ENCODE assay signal across 18 cellular contexts in the genomic region with DNA sequence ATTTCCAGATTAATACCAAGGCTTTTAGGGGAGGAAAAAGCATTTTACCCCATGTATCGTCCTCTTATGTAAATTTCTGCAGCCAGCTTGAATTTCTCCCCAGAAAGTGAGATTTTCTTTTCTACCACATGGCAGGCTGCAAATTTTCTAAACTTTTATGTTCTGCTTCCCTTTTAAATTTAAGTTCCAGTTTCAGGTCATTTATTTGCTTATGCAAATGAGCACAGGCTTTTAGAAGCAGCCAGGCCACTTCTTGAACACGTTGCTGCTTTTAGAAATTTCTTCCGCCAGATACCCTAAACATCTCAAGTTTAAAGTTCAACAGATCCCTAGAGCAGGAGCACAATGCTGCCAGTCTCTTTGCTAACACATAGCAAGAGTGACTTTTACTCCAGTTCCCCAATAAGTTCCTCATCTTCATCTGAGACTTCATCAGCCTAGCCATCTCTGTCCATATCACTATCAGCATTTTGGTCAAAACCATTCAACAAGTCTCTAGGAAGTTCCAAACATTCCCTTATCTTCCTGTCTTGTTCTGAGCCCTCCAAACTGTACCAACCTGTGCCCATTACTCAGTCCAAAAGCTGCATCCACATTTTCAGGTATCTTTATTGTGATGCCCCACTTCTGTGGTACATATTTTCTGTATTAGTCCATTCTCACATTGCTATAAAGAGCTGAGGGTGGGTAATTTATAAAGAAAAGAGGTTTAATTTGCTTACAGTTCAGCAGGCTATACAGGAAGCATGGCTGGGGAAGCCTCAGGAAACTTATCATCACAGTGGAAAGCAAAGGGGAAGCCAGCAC. TPM values are rescaled to one million over a fixed set of nuclear protein-coding genes. Genes with fewer than 3 reads are reported as not detected.
A peak's percentile ranks its signal among the peaks of the same experiment; 100 is the strongest.
DNase-seq lines count a peak whose midpoint lies in the region; ATAC-seq and TF ChIP-seq lines count a peak whose summit lies in the region.
"Had no signal": no experiment of that assay in that cellular context is flagged by ENCODE, and none has a peak within 500 bp of the region (broad histone marks: within the 10 kb centered on the region; RNA-seq: fewer than 3 reads in every experiment).

No MANE protein-coding gene starts in this region.

- peaks cover 24% of the 10 kb centered on the region for H3K4me1 Mint-ChIP-seq in dendritic cell treated with granulocyte-macrophage colony-stimulating factor and Interleukin-4, amounts not matched to agents 40 ng/mL and 50 ng/mL, for 4 days (ENCODE audit: low read depth)
- peaks cover 52% of the 10 kb centered on the region for H3K4me1 Mint-ChIP-seq in activated CD4-positive, alpha-beta memory T cell treated with anti-CD3 and anti-CD28 coated beads, Interleukin-2, amount 10 ng/mL, durations not matched to agents 7 days and 5 days

- no peak for TF ChIP-seq POLR2A in heart left ventricle (IDR thresholded peaks at IDR 0.05)

- peaks cover 8% of the 10 kb centered on the region; the same call in 1 of the 2 replicates for H3F3A ChIP-seq in OCI-LY1 (ENCODE audit: insufficient read depth, low read length)

- 86 to 92% (median 87%) methylated on average over 3 of the region's 3 CpGs for WGBS in heart left ventricle, 4 donors

- H3K27me3 ChIP-seq in OCI-LY1 (ENCODE audit: insufficient read depth, low read length) (no peaks in the 10 kb centered on the region), heart left ventricle (no peaks in the 10 kb centered on the region)
- H3K27me3 ChIP-seq: BE2C, testis had no signal

- H3K36me3 Mint-ChIP-seq in dendritic cell treated with granulocyte-macrophage colony-stimulating factor and Interleukin-4, amounts not matched to agents 40 ng/mL and 50 ng/mL, for 4 days (ENCODE audit: low read depth), result no peaks in the 10 kb centered on the region
- H3K36me3 Mint-ChIP-seq in activated CD4-positive, alpha-beta memory T cell treated with anti-CD3 and anti-CD28 coated beads, Interleukin-2, amount 10 ng/mL, durations not matched to agents 7 days and 5 days (ENCODE audit: low read depth), result peaks cover 45% of the 10 kb centered on the region

- H3K9me3 ChIP-seq in OCI-LY1 (ENCODE audit: low read length), result peaks cover 28% of the 10 kb centered on the region
- H3K9me3 ChIP-seq in heart left ventricle, result peaks cover 0 to 16% (median 10%) of the 10 kb centered on the region in 12 donors
- H3K9me3 ChIP-seq: BE2C, testis had no signal

- H3K4me3 Mint-ChIP-seq in dendritic cell treated with granulocyte-macrophage colony-stimulating factor and Interleukin-4, amounts not matched to agents 40 ng/mL and 50 ng/mL, for 4 days, result no peak overlapping the region
- no peak overlapping the region for H3K4me3 Mint-ChIP-seq in activated CD4-positive, alpha-beta memory T cell treated with anti-CD3 and anti-CD28 coated beads, Interleukin-2, amount 10 ng/mL, durations not matched to agents 7 days and 5 days
- H3K4me3 Mint-ChIP-seq: mesothelial cell of epicardium had no signal

- DNase-seq in DMS53 (lab: John Stamatoyannopoulos, UW), result peak; percentile 15
- DNase-seq in DMS53 treated with DMSO at 0.1 percent for 48 hours (lab: John Stamatoyannopoulos, UW; ENCODE audit: unreplicated experiment), result no peak
- peak; percentile 45 for DNase-seq in GM12865 (ENCODE audit: low read depth)
- DNase-seq in activated CD4-positive, alpha-beta memory T cell treated with anti-CD3 and anti-CD28 coated beads, Interleukin-2, amount 10 ng/mL, durations not matched to agents 7 days and 5 days, result no peak
- no peak for DNase-seq in heart left ventricle
- DNase-seq: activated CD4-positive, alpha-beta T cell treated with anti-CD3 and anti-CD28 coated beads, Interleukin-2, amount 50 U/mL, for 1 hour; BE2C; foreskin melanocyte; IMR-90; NCI-H1048; NCI-H2081 treated with DMSO at 0.1 percent for 48 hours; NCI-H524; testis had no signal

- peaks cover 13% of the 10 kb centered on the region for H3K9me3 Mint-ChIP-seq in dendritic cell treated with granulocyte-macrophage colony-stimulating factor and Interleukin-4, amounts not matched to agents 40 ng/mL and 50 ng/mL, for 4 days
- H3K9me3 Mint-ChIP-seq in activated CD4-positive, alpha-beta memory T cell treated with anti-CD3 and anti-CD28 coated beads, Interleukin-2, amount 10 ng/mL, durations not matched to agents 7 days and 5 days, result peaks cover 13% of the 10 kb centered on the region

- intact Hi-C loops in dendritic cell treated with granulocyte-macrophage colony-stimulating factor and Interleukin-4, amounts not matched to agents 40 ng/mL and 50 ng/mL, for 4 days (cut with micrococcal nuclease), result no loop called here
- intact Hi-C loops in heart left ventricle (cut with DNase I), result loop anchor here in 1 of 10 donors (5.0 kb wide), 1 partner anchor 90 kb away; no protein-coding TSS in a partner anchor

- ATAC-seq in heart left ventricle, result no peak
- no peak for ATAC-seq in HG03432 (IDR thresholded peaks at IDR 0.05; ENCODE audit: unreplicated experiment)

- 0 out of 2 replicates have a peak, but pooled peaks cover 3% of the 10 kb centered on the region for H4K20me1 ChIP-seq in OCI-LY1 (ENCODE audit: insufficient read depth, low read length)

- H3K4me2 ChIP-seq in OCI-LY1 (ENCODE audit: low read length), result no peak overlapping the region

- no peak overlapping the region for H3K9ac ChIP-seq in OCI-LY1 (ENCODE audit: low read length)

- peaks cover 51% of the 10 kb centered on the region for H3K36me3 ChIP-seq in OCI-LY1 (ENCODE audit: insufficient read depth, low read length)
- H3K36me3 ChIP-seq in heart left ventricle, result no peaks in the 10 kb centered on the region
- H3K36me3 ChIP-seq: BE2C had no signal

- POLR2A ChIA-PET in activated CD4-positive, alpha-beta memory T cell treated with anti-CD3 and anti-CD28 coated beads, Interleukin-2, amount 10 ng/mL, durations not matched to agents 7 days and 5 days (lab: Charles Lee), result interaction anchor here (1.1 to 2.1 kb wide), 4 partner anchors 15 to 74 kb away, joined by 3 to 4 read pairs (median 3); a partner anchor contains a TSS

- H3K79me2 ChIP-seq in OCI-LY1 (ENCODE audit: insufficient read depth, low read length), result peaks cover 96% of the 10 kb centered on the region

- H3K4me1 ChIP-seq in OCI-LY1 (ENCODE audit: insufficient read depth, low read length, severe bottlenecking), result peaks cover 34% of the 10 kb centered on the region
- peaks cover 0 to 9% (median 0%) of the 10 kb centered on the region in 12 donors for H3K4me1 ChIP-seq in heart left ventricle

- H3K4me3 ChIP-seq in GM12865 (ENCODE audit: low read depth, low read length), result no peak overlapping the region
- H3K4me3 ChIP-seq in OCI-LY1 (ENCODE audit: low read depth, low read length, poor library complexity, severe bottlenecking), result no peak overlapping the region
- H3K4me3 ChIP-seq in heart left ventricle, result no peak overlapping the region
- H3K4me3 ChIP-seq: testis had no signal

- no peak overlapping the region for H2AFZ ChIP-seq in OCI-LY1 (ENCODE audit: low read length)

- TF ChIP-seq CTCF in GM12865 (IDR thresholded peaks at IDR 0.05; ENCODE audit: insufficient read depth, low read depth, low read length, missing control alignments) (no peak), OCI-LY1 (IDR thresholded peaks at IDR 0.05; ENCODE audit: low read length) (no peak), heart left ventricle (IDR thresholded peaks at IDR 0.05) (no peak)

- no peaks in the 10 kb centered on the region for H3K27me3 Mint-ChIP-seq in dendritic cell treated with granulocyte-macrophage colony-stimulating factor and Interleukin-4, amounts not matched to agents 40 ng/mL and 50 ng/mL, for 4 days
- no peaks in the 10 kb centered on the region for H3K27me3 Mint-ChIP-seq in activated CD4-positive, alpha-beta memory T cell treated with anti-CD3 and anti-CD28 coated beads, Interleukin-2, amount 10 ng/mL, durations not matched to agents 7 days and 5 days

- H3K27ac Mint-ChIP-seq in dendritic cell treated with granulocyte-macrophage colony-stimulating factor and Interleukin-4, amounts not matched to agents 40 ng/mL and 50 ng/mL, for 4 days, result peak overlapping the region; percentile 37
- no peak overlapping the region for H3K27ac Mint-ChIP-seq in activated CD4-positive, alpha-beta memory T cell treated with anti-CD3 and anti-CD28 coated beads, Interleukin-2, amount 10 ng/mL, durations not matched to agents 7 days and 5 days
- H3K27ac Mint-ChIP-seq: mesothelial cell of epicardium had no signal

- CTCF ChIA-PET in activated CD4-positive, alpha-beta memory T cell treated with anti-CD3 and anti-CD28 coated beads, Interleukin-2, amount 10 ng/mL, durations not matched to agents 7 days and 5 days (lab: Charles Lee), result no interaction called here

- H3K9me2 ChIP-seq in OCI-LY1 (ENCODE audit: low read depth, low read length), result no peaks in the 10 kb centered on the region

- peak overlapping the region; percentile 5 for H3K27ac ChIP-seq in OCI-LY1 (ENCODE audit: low read depth, low read length, poor library complexity, severe bottlenecking)
- H3K27ac ChIP-seq in heart left ventricle, result peak overlapping the region in 1 of 12 donors; percentile 34
- H3K27ac ChIP-seq: 22Rv1, testis had no signal

RNA-seq across cellular contexts. Expression of a gene that starts 16.3 kb away (rescaled TPM):
- 10 to 100 TPM; 87.7 to 88.4 TPM for total RNA-seq in activated CD4-positive, alpha-beta memory T cell treated with anti-CD3 and anti-CD28 coated beads, Interleukin-2, amount 10 ng/mL, durations not matched to agents 7 days and 5 days
- total RNA-seq in heart left ventricle, result 1 to 10 TPM in 8 of 9 donors, under 1 TPM in 1; 0.82 to 5.4 (median 1.3) TPM
- 1 to 10 TPM in 1 of 2 donors, under 1 TPM in 1; 0.61 to 2.6 TPM for polyA plus RNA-seq in heart left ventricle

Comparison
In these comparisons a context has a peak if more than half of its experiments do, and no peak if none do; other contexts are left out.
1. DNase-seq: peak in DMS53 (single experiment) and GM12865 (single experiment); none in DMS53 treated with DMSO at 0.1 percent for 48 hours (single experiment), activated CD4-positive, alpha-beta memory T cell treated with anti-CD3 and anti-CD28 coated beads, Interleukin-2, amount 10 ng/mL, durations not matched to agents 7 days and 5 days (single experiment) and heart left ventricle (0 of 5).
2. RNA of a gene that starts 16.3 kb away (total RNA-seq): 87.7 to 88.4 TPM in activated CD4-positive, alpha-beta memory T cell treated with anti-CD3 and anti-CD28 coated beads, Interleukin-2, amount 10 ng/mL, durations not matched to agents 7 days and 5 days; 0.82 to 5.4 TPM in heart left ventricle; every median in the first group is over 10 times any median in the second.